ENCODE assay signal across 17 cellular contexts in genomic region chr16:50144211-50144610, GRCh38. TPM values are rescaled to one million over a fixed set of nuclear protein-coding genes. Genes with fewer than 3 reads are reported as not detected.
DNase-seq lines count a peak whose midpoint lies in the region; ATAC-seq and TF ChIP-seq lines count a peak whose summit lies in the region.
"Had no signal": no experiment of that assay in that cellular context is flagged by ENCODE, and none has a peak within 500 bp of the region (broad histone marks: within the 10 kb centered on the region; RNA-seq: fewer than 3 reads in every experiment).

No MANE protein-coding gene starts in this region.

- intact Hi-C loops in psoas muscle (cut with DNase I) (no loop called here), spleen (cut with DNase I; ENCODE audit: low total_unique reads) (no loop called here), ascending aorta (cut with DNase I) (no loop called here)

- H3K27ac ChIP-seq in psoas muscle (no peak overlapping the region), spleen (no peak overlapping the region), ascending aorta (no peak overlapping the region)

- DNase-seq in LHCN-M2 (ENCODE audit: low read depth) (peak; percentile 47), NCI-H2171 (lab: John Stamatoyannopoulos, UW) (peak; percentile 38), psoas muscle (no peak), HUDEP-2 (lab: John Stamatoyannopoulos, UW; ENCODE audit: unreplicated experiment in 76 of 76) (no peak), spleen (no peak), ascending aorta (ENCODE audit: low spot score in 2 of 2) (no peak)
- DNase-seq: ACHN; BE2C; C1 segment of cervical spinal cord; Caco-2; CD4-positive, CD25-positive, alpha-beta regulatory T cell; CD8-positive, alpha-beta memory T cell; DMS79 treated with DMSO at 0.1 percent for 48 hours; GF-D8; H9 had no signal

- H3K36me3 ChIP-seq in psoas muscle (ENCODE audit: insufficient read depth in 1 of 2, low read depth in 1 of 2): no peaks in the 10 kb centered on the region
- no peaks in the 10 kb centered on the region for H3K36me3 ChIP-seq in spleen
- no peaks in the 10 kb centered on the region for H3K36me3 ChIP-seq in ascending aorta
- H3K36me3 ChIP-seq: BE2C had no signal

- TF ChIP-seq CTCF in psoas muscle (IDR thresholded peaks at IDR 0.05) (no peak), spleen (IDR thresholded peaks at IDR 0.05 in 8 of 11, conservative IDR thresholded peaks at IDR 0.05 in 3 of 11) (no peak), ascending aorta (IDR thresholded peaks at IDR 0.05) (no peak)

- H3K9me3 ChIP-seq in psoas muscle (no peaks in the 10 kb centered on the region), spleen (no peaks in the 10 kb centered on the region), ascending aorta (no peaks in the 10 kb centered on the region)
- H3K9me3 ChIP-seq: BE2C, Caco-2 had no signal

- peaks cover 25% of the 10 kb centered on the region for H3K4me1 ChIP-seq in psoas muscle
- H3K4me1 ChIP-seq in spleen: no peaks in the 10 kb centered on the region
- H3K4me1 ChIP-seq in ascending aorta: no peaks in the 10 kb centered on the region
- H3K4me1 ChIP-seq: Caco-2 had no signal

- 38 to 60% (median 47%) methylated on average over 2 of the region's 2 CpGs for WGBS in psoas muscle, 3 donors
- WGBS in spleen, 5 donors: 80 to 91% (median 86%) methylated on average over 2 of the region's 2 CpGs

- H3K4me3 ChIP-seq in psoas muscle (no peak overlapping the region), spleen (no peak overlapping the region), ascending aorta (no peak overlapping the region)

- no peak for TF ChIP-seq POLR2A in spleen (IDR thresholded peaks at IDR 0.05)

- H3K27me3 ChIP-seq in psoas muscle (ENCODE audit: insufficient read depth in 3 of 3, low read length in 2 of 3) (no peaks in the 10 kb centered on the region), spleen (replicated peaks in 1 of 7) (no peaks in the 10 kb centered on the region), ascending aorta (no peaks in the 10 kb centered on the region)
- H3K27me3 ChIP-seq: BE2C had no signal

- peak; percentile 35; the same call in 2 of the 3 replicates for ATAC-seq in SK-N-SH treated with all-trans-retinoic acid at 6 μM for 48 hours
- ATAC-seq in psoas muscle: peak in 3 of 4 donors; percentile 63 to 78 (median 68)
- ATAC-seq: HepG2 had no signal

TF ChIP-seq in SK-N-SH treated with all-trans-retinoic acid at 6 μM for 48 hours, 23 proteins besides CTCF, POLR2A, EP300 and RAD21:
- TF ChIP-seq ZNF8 (CRISPR knock-in tag; IDR thresholded peaks at IDR 0.05): no peak
- no peak for TF ChIP-seq ZFP30 (CRISPR knock-in tag; IDR thresholded peaks at IDR 0.05)
- TF ChIP-seq ZC3H10 (CRISPR knock-in tag; IDR thresholded peaks at IDR 0.05): no peak
- TF ChIP-seq TCF4 (CRISPR knock-in tag; IDR thresholded peaks at IDR 0.05; ENCODE audit: borderline replicate concordance): no peak
- no peak for TF ChIP-seq BACH2 (CRISPR knock-in tag; IDR thresholded peaks at IDR 0.05; ENCODE audit: borderline replicate concordance)

RNA-seq across cellular contexts. Expression of gene TENT4B, which starts 8.9 kb away (rescaled TPM):
- total RNA-seq in LHCN-M2 (2014; rRNA removed): 11.6 and 13.5 TPM in 2 replicates
- polyA plus RNA-seq in LHCN-M2 (2012): 3.3 TPM
- total RNA-seq in psoas muscle: 1 to 10 TPM; 6.8 to 8.1 (median 7.1) TPM
- 1 to 10 TPM; 3.5 to 9.7 (median 4.0) TPM for polyA plus RNA-seq in psoas muscle
- 10 to 100 TPM; 11.3 to 16.4 (median 13.0) TPM for total RNA-seq in spleen
- 1 to 10 TPM; 4.2 to 5.4 (median 4.6) TPM for polyA plus RNA-seq in spleen
- total RNA-seq in ascending aorta: 38.1 TPM

Comparison
In these comparisons a context has a peak if more than half of its experiments do, and no peak if none do; other contexts are left out.
1. DNase-seq: peak in LHCN-M2 (single experiment) and NCI-H2171 (single experiment); none in psoas muscle (0 of 2), HUDEP-2 (0 of 76), spleen (single experiment) and ascending aorta (0 of 2).